ENCODE assay signal across 8 cellular contexts in genomic region chr5:113514263-113514590, GRCh38. TPM values are rescaled to one million over a fixed set of nuclear protein-coding genes. Genes with fewer than 3 reads are reported as not detected.
DNase-seq lines count a peak whose midpoint lies in the region; ATAC-seq and TF ChIP-seq lines count a peak whose summit lies in the region.

No MANE protein-coding gene starts in this region.

- peaks cover 50% of the 10 kb centered on the region for H3K4me1 Mint-ChIP-seq in activated naive CD4-positive, alpha-beta T cell treated with anti-CD3 and anti-CD28 coated beads, Interleukin-2, amount 50 U/mL, for 24 hours

- peak overlapping the region; percentile 94 for H3K27ac Mint-ChIP-seq in activated naive CD4-positive, alpha-beta T cell treated with anti-CD3 and anti-CD28 coated beads, Interleukin-2, amount 50 U/mL, for 24 hours

- no peaks in the 10 kb centered on the region for H3K9me3 Mint-ChIP-seq in activated naive CD4-positive, alpha-beta T cell treated with anti-CD3 and anti-CD28 coated beads, Interleukin-2, amount 50 U/mL, for 24 hours

- ATAC-seq in SK-N-SH treated with all-trans-retinoic acid at 6 μM for 48 hours (peak; percentile 69), HG03521 (IDR thresholded peaks at IDR 0.05; ENCODE audit: unreplicated experiment) (no peak)

- TF ChIP-seq CTCF in fibroblast of villous mesenchyme (IDR thresholded peaks at IDR 0.05; ENCODE audit: insufficient read depth, low read depth, low read length): no peak
- no peak for TF ChIP-seq CTCF in retinal pigment epithelial cell (conservative IDR thresholded peaks at IDR 0.05; ENCODE audit: low read depth, low read length)

- peaks cover 7% of the 10 kb centered on the region for H3K36me3 Mint-ChIP-seq in activated naive CD4-positive, alpha-beta T cell treated with anti-CD3 and anti-CD28 coated beads, Interleukin-2, amount 50 U/mL, for 24 hours

- peak overlapping the region; percentile 93 for H3K4me3 Mint-ChIP-seq in activated naive CD4-positive, alpha-beta T cell treated with anti-CD3 and anti-CD28 coated beads, Interleukin-2, amount 50 U/mL, for 24 hours

- H3K4me3 ChIP-seq in fibroblast of villous mesenchyme (ENCODE audit: low read depth, low read length) (peak overlapping the region; percentile 79), retinal pigment epithelial cell (ENCODE audit: low read length) (peak overlapping the region; percentile 80)

- DNase-seq in activated naive CD4-positive, alpha-beta T cell treated with Interleukin-2 at 50 U/mL for 16 hours: no peak
- DNase-seq in fibroblast of villous mesenchyme (ENCODE audit: low read depth) (no peak), retinal pigment epithelial cell (ENCODE audit: low read depth) (no peak), AML-193 (lab: John Stamatoyannopoulos, UW) (no peak), cortex of kidney (lab: John Stamatoyannopoulos, UW) (no peak)

- H3K27me3 Mint-ChIP-seq in activated naive CD4-positive, alpha-beta T cell treated with anti-CD3 and anti-CD28 coated beads, Interleukin-2, amount 50 U/mL, for 24 hours: peaks cover 7% of the 10 kb centered on the region

TF ChIP-seq in SK-N-SH treated with all-trans-retinoic acid at 6 μM for 48 hours, 23 proteins besides CTCF, POLR2A, EP300 and RAD21:
- TF ChIP-seq ZNF565 (CRISPR knock-in tag; conservative IDR thresholded peaks at IDR 0.05; ENCODE audit: low read depth): no peak

RNA-seq across cellular contexts. Expression of gene YTHDC2, which starts 0.7 kb away (rescaled TPM):
- total RNA-seq in fibroblast of villous mesenchyme: 31.1 and 32.2 TPM in 2 replicates

RNA-seq across cellular contexts. Expression of gene MCC, which starts 26.0 kb away (rescaled TPM):
- total RNA-seq in fibroblast of villous mesenchyme: 25.4 and 37.6 TPM in 2 replicates
